Comparison of ENCODE assay signal across 13 cellular contexts in the genomic region with DNA sequence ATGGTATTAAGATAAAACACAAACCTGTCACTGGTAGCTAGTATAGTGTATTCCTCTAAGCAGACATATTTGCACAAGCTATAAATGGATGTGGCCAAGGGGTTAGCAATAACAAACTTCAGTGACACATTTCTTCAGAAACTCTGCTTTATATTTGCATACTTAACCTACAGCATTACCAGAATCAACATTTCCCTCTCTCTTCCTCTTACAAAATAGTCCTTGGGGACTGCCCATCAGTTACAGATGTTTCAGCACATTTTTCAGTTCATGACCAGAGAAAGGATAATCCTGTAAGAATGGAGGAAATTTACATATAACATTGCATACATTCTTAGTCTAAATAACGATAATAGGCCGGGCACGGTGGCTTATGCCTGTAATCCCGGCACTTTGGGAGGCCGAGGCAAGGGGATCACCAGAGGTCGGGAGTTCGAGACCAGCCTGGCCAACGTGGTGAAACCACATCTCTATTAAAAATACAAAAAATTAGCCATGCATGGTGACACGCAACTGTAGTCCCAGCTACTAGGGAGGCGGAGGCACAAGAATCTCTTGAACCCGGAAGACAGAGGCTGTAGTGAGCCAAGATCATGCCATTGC. TPM values are rescaled to one million over a fixed set of nuclear protein-coding genes. Genes with fewer than 3 reads are reported as not detected.
DNase-seq lines count a peak whose midpoint lies in the region; ATAC-seq and TF ChIP-seq lines count a peak whose summit lies in the region.
"Had no signal": no experiment of that assay in that cellular context is flagged by ENCODE, and none has a peak within 500 bp of the region (broad histone marks: within the 10 kb centered on the region; RNA-seq: fewer than 3 reads in every experiment).

No MANE protein-coding gene starts in this region.

- ATAC-seq in GM18861 (IDR thresholded peaks at IDR 0.05; ENCODE audit: unreplicated experiment) (peak; percentile 95), GM21528 (IDR thresholded peaks at IDR 0.05; ENCODE audit: low FRiP score, unreplicated experiment) (peak; percentile 96), HG03135 (IDR thresholded peaks at IDR 0.05; ENCODE audit: unreplicated experiment) (peak; percentile 94)

- TF ChIP-seq CTCF in BE2C (IDR thresholded peaks at IDR 0.05; ENCODE audit: low read depth, low read length) (no peak), RWPE1 (conservative IDR thresholded peaks at IDR 0.05; ENCODE audit: low read depth) (no peak)

- H3K9me3 ChIP-seq in BE2C = no peaks in the 10 kb centered on the region; the same call in 1 of the 2 replicates

- peak; percentile 23 for DNase-seq in iris pigment epithelial cell (ENCODE audit: low read depth)
- no peak for DNase-seq in BE2C
- DNase-seq in cortex of kidney (lab: John Stamatoyannopoulos, UW) = no peak
- DNase-seq in NCI-H1436 treated with DMSO at 0.1 percent for 48 hours (lab: John Stamatoyannopoulos, UW) = no peak
- no peak for DNase-seq in RWPE1 (ENCODE audit: low spot score)
- DNase-seq: activated CD8-positive, alpha-beta memory T cell treated with anti-CD3 and anti-CD28 coated beads, Interleukin-2, amount 50 U/mL, for 4 hours; DMS 273 treated with DMSO at 0.1 percent for 48 hours; NCI-H1694 had no signal

- POLR2A ChIA-PET in RWPE1 (lab: Yijun Ruan, JAX; ENCODE audit: low non-redundant PET) = no interaction called here

- H3K27me3 ChIP-seq in BE2C = no peaks in the 10 kb centered on the region
- H3K27me3 ChIP-seq: cardiac muscle cell had no signal

- no peaks in the 10 kb centered on the region for H3K4me1 ChIP-seq in BE2C

- no peaks in the 10 kb centered on the region for H3K36me3 ChIP-seq in BE2C
- H3K36me3 ChIP-seq: cardiac muscle cell had no signal

- H3K27ac ChIP-seq in RWPE1 = no peak overlapping the region
- H3K27ac ChIP-seq: cardiac muscle cell, SK-N-MC had no signal

- CTCF ChIA-PET in RWPE1 (lab: Yijun Ruan, JAX) = no interaction called here

- no peak overlapping the region for H3K4me3 ChIP-seq in BE2C (ENCODE audit: low read depth, low read length)
- H3K4me3 ChIP-seq: cardiac muscle cell, SK-N-MC had no signal

RNA-seq across cellular contexts. Expression of gene SLC1A1, which starts 25.3 kb away (rescaled TPM):
- not detected for polyA plus RNA-seq in BE2C (2012; ENCODE audit: insufficient read depth, insufficient read length, low read depth)
